ENCODE assay signal across 9 cellular contexts in genomic region chr5:176530983-176531901, GRCh38. TPM values are rescaled to one million over a fixed set of nuclear protein-coding genes. Genes with fewer than 3 reads are reported as not detected.
DNase-seq lines count a peak whose midpoint lies in the region; TF ChIP-seq lines count a peak whose summit lies in the region.
"Had no signal": no experiment of that assay in that cellular context is flagged by ENCODE, and none has a peak within 500 bp of the region (broad histone marks: within the 10 kb centered on the region; RNA-seq: fewer than 3 reads in every experiment).

No MANE protein-coding gene starts in this region.

- DNase-seq in Daoy (ENCODE audit: low read depth): peak; percentile 38
- peak; percentile 7 for DNase-seq in NCI-H2227 treated with DMSO at 0.1 percent for 48 hours (lab: John Stamatoyannopoulos, UW)
- peak; percentile 47 to 94 (median 89) for DNase-seq in dorsolateral prefrontal cortex
- peak; percentile 76 to 98 (median 86) for DNase-seq in posterior cingulate gyrus
- DNase-seq in NCI-H187 treated with DMSO at 0.1 percent for 48 hours (lab: John Stamatoyannopoulos, UW): no peak
- DNase-seq in NCI-H510A (lab: John Stamatoyannopoulos, UW): no peak
- DNase-seq in SK-N-DZ (ENCODE audit: low spot score): no peak
- no peak for DNase-seq in SKM-1 treated with dmso at 0.1 percent for 144 hours (lab: John Stamatoyannopoulos, UW; ENCODE audit: unreplicated experiment)

- H3K27me3 ChIP-seq in dorsolateral prefrontal cortex: no peaks in the 10 kb centered on the region

- intact Hi-C loops in dorsolateral prefrontal cortex (cut with DNase I) (loop anchor here in 1 of 2 donors (10.0 kb wide), 1 partner anchor 474 kb away; the partner anchor contains the start of gene UIMC1), posterior cingulate gyrus (cut with DNase I) (loop anchor here (10.0 kb wide), 1 partner anchor 146 kb away; the partner anchor contains the start of genes HIGD2A and NOP16)

- peak in 18 of 56 donors; percentile 9 to 49 (median 24) for TF ChIP-seq CTCF in dorsolateral prefrontal cortex (IDR thresholded peaks at IDR 0.05 in 54 of 56, conservative IDR thresholded peaks at IDR 0.05 in 2 of 56; ENCODE audit: low read depth in 1 of 56, partially characterized antibody in 56 of 56)

- peak overlapping the region; percentile 3 to 100 (median 91) for H3K27ac ChIP-seq in dorsolateral prefrontal cortex
- H3K27ac ChIP-seq: epithelial cell of prostate had no signal

- peak overlapping the region in 47 of 59 donors; percentile 1 to 52 (median 28) for H3K4me3 ChIP-seq in dorsolateral prefrontal cortex

RNA-seq across cellular contexts. Expression of gene RNF44, which starts 6.0 kb away (rescaled TPM):
- total RNA-seq in Daoy (2014; rRNA removed; shearing (Covaris generic)): 9.5 and 10.4 TPM in 2 replicates
- 10 to 100 TPM; 47.3 to 95.7 (median 68.5) TPM for total RNA-seq in dorsolateral prefrontal cortex
- 35.7 and 40.3 TPM in 2 replicates for polyA plus RNA-seq in SK-N-DZ (2014; cell fraction: cytosol; rRNA removed)
- polyA plus RNA-seq in SK-N-DZ (2014; cell fraction: nucleus; rRNA removed): 121 and 159 TPM in 2 replicates

RNA-seq across cellular contexts. Expression of gene CDHR2, which starts 17.9 kb away (rescaled TPM):
- 0.36 TPM in 1 of 2 replicates, not detected in the other for total RNA-seq in Daoy (2014; rRNA removed; shearing (Covaris generic))
- total RNA-seq in dorsolateral prefrontal cortex: 1 to 10 TPM in 116 of 120 experiments, under 1 TPM in 4; 0.58 to 7.9 (median 2.4) TPM
- 0.24 and 0.45 TPM in 2 replicates for polyA plus RNA-seq in SK-N-DZ (2014; cell fraction: cytosol; rRNA removed)
- 0.33 and 1.3 TPM in 2 replicates for polyA plus RNA-seq in SK-N-DZ (2014; cell fraction: nucleus; rRNA removed)

Comparison
In these comparisons a context has a peak if more than half of its experiments do, and no peak if none do; other contexts are left out.
1. DNase-seq: peak in Daoy (single experiment), NCI-H2227 treated with DMSO at 0.1 percent for 48 hours (single experiment), dorsolateral prefrontal cortex (10 of 10) and posterior cingulate gyrus (10 of 10); none in NCI-H187 treated with DMSO at 0.1 percent for 48 hours (single experiment), NCI-H510A (single experiment), SK-N-DZ (single experiment) and SKM-1 treated with dmso at 0.1 percent for 144 hours (single experiment).